1 cellular context compared by ENCODE assay signal in the genomic region with DNA sequence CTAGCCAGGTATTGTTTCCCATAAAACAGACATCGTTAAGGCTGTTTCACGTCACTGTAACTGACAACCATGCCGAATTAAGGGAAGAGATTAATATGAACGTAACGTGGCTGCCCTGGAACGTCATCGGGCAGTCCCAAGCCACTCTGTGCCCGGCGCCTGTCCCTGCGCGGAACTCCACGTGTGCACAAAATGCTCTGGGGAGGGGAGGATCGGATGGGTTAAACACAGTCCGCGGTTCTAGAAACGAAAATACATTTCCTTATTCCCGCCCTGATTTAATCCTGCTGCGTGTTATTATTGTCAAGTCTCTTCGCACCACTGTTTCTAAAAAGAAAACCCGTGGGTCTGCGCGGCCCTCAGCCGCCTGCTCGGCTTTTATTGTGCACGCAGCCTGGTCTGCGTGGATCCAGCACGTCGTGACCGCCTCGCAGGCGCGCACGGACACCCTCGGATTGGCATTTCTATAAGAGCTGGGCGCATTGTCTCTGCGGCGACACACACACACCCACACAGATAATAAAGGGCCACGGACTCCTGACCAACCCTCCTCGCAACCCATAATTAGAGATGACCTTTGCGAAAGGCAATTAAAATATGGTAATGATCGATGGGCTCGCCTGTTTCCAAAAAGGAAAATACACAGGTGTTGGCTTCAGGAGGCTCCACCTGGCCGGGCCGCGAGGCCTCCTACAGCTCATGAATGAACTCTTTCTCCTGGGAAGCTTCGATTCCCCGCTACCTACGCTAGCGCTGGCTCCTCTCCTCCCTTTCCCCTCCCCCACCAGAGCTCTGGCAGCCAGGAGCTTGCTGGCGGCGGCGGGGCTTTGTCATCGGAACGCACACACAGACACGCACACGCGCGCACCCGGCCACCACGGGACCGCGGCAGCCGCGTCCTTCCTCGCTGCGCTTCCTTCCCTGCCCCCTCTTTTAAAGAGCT.
TF ChIP-seq lines count a peak whose summit lies in the region.

No MANE protein-coding gene starts in this region.

TF ChIP-seq in GM12878, 131 proteins besides CTCF, POLR2A, EP300 and RAD21 (continued from another document):
- TF ChIP-seq E4F1 (IDR thresholded peaks at IDR 0.05; ENCODE audit: borderline replicate concordance, partially characterized antibody) (no peak), GATAD2B (conservative IDR thresholded peaks at IDR 0.05; ENCODE audit: low read depth) (no peak), YBX1 (IDR thresholded peaks at IDR 0.05) (no peak), KLF5 (IDR thresholded peaks at IDR 0.05; ENCODE audit: partially characterized antibody) (no peak), RBBP5 (conservative IDR thresholded peaks at IDR 0.05) (no peak), EZH2 (IDR thresholded peaks at IDR 0.05; ENCODE audit: borderline replicate concordance, control insufficient read depth, low read depth, low read length) (no peak), PBX3 (IDR thresholded peaks at IDR 0.05; ENCODE audit: insufficient replicate concordance, low read depth, low read length) (no peak), BHLHE40 (IDR thresholded peaks at IDR 0.05; ENCODE audit: borderline replicate concordance in 1 of 2, low read depth in 2 of 2, low read length in 1 of 2) (no peak), SKIL (IDR thresholded peaks at IDR 0.05; ENCODE audit: low read depth, poor library complexity, severe bottlenecking) (no peak), CREM (IDR thresholded peaks at IDR 0.05; ENCODE audit: low read depth) (no peak)
- TF ChIP-seq, protein P1, sequence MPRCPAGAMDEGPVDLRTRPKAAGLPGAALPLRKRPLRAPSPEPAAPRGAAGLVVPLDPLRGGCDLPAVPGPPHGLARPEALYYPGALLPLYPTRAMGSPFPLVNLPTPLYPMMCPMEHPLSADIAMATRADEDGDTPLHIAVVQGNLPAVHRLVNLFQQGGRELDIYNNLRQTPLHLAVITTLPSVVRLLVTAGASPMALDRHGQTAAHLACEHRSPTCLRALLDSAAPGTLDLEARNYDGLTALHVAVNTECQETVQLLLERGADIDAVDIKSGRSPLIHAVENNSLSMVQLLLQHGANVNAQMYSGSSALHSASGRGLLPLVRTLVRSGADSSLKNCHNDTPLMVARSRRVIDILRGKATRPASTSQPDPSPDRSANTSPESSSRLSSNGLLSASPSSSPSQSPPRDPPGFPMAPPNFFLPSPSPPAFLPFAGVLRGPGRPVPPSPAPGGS (IDR thresholded peaks at IDR 0.05; ENCODE audit: borderline replicate concordance, insufficient read depth, low read depth, low read length, poor library complexity, severe bottlenecking): no peak
